20 cellular contexts compared by ENCODE assay signal in genomic region chr5:89263846-89264245, GRCh38.
DNase-seq lines count a peak whose midpoint lies in the region; ATAC-seq, FAIRE-seq and TF ChIP-seq lines count a peak whose summit lies in the region.
"Had no signal": no experiment of that assay in that cellular context is flagged by ENCODE, and none has a peak within 500 bp of the region (broad histone marks: within the 10 kb centered on the region; RNA-seq: fewer than 3 reads in every experiment).

No MANE protein-coding gene starts in this region.

- intact Hi-C loops in GM12878 (cut with micrococcal nuclease; ENCODE audit: unreplicated experiment) = no loop called here

- no peak overlapping the region for H3K4me2 ChIP-seq in Loucy (ENCODE audit: low read depth, low read length, poor library complexity, severe bottlenecking)
- no peak overlapping the region for H3K4me2 ChIP-seq in GM12878 (ENCODE audit: control insufficient read depth, insufficient read depth)
- no peak overlapping the region for H3K4me2 ChIP-seq in neural cell (ENCODE audit: low read length)
- H3K4me2 ChIP-seq in hepatocyte = no peak overlapping the region
- H3K4me2 ChIP-seq: A549, SK-N-SH had no signal

- H3K9ac ChIP-seq in Loucy (ENCODE audit: low read depth, low read length, poor library complexity, severe bottlenecking) = no peak overlapping the region
- no peak overlapping the region for H3K9ac ChIP-seq in GM12878 (ENCODE audit: control insufficient read depth, insufficient read depth, low read length)
- H3K9ac ChIP-seq in neural cell (ENCODE audit: low read length) = no peak overlapping the region
- H3K9ac ChIP-seq: SK-N-SH had no signal

- H3K27me3 ChIP-seq in Loucy (ENCODE audit: insufficient read depth, low read length, poor library complexity, severe bottlenecking) = no peaks in the 10 kb centered on the region
- no peaks in the 10 kb centered on the region for H3K27me3 ChIP-seq in GM12878 (replicated peaks in 1 of 2; ENCODE audit: control insufficient read depth in 2 of 2, insufficient read depth in 2 of 2, low read length in 1 of 2)
- no peaks in the 10 kb centered on the region for H3K27me3 ChIP-seq in neural cell (ENCODE audit: insufficient read depth, low read depth, low read length)
- no peaks in the 10 kb centered on the region for H3K27me3 ChIP-seq in hepatocyte
- H3K27me3 ChIP-seq: MG63 had no signal

- no TSS peak for BruUV-seq in GM12878 (replicated peaks; lab: Mats Ljungman, UMichigan)

- H3K36me3 ChIP-seq in Loucy (ENCODE audit: insufficient read depth, low read length) = no peaks in the 10 kb centered on the region
- no peaks in the 10 kb centered on the region for H3K36me3 ChIP-seq in GM12878 (ENCODE audit: control insufficient read depth in 2 of 2, insufficient read depth in 2 of 2, low read length in 1 of 2)
- H3K36me3 ChIP-seq in neural cell (ENCODE audit: insufficient read depth, low read length) = no peaks in the 10 kb centered on the region
- no peaks in the 10 kb centered on the region for H3K36me3 ChIP-seq in hepatocyte (replicated peaks; ENCODE audit: insufficient read depth, low read depth)
- H3K36me3 ChIP-seq: MG63 had no signal

- H3K4me1 ChIP-seq in Loucy (ENCODE audit: insufficient read depth, low read length, poor library complexity, severe bottlenecking) (peaks cover 15% of the 10 kb centered on the region), GM12878 (ENCODE audit: control insufficient read depth, insufficient read depth, low read length) (peaks cover 14% of the 10 kb centered on the region; the same call in 1 of the 2 replicates), hepatocyte (ENCODE audit: insufficient read depth) (no peaks in the 10 kb centered on the region)
- H3K4me1 ChIP-seq: A549 had no signal

- in situ Hi-C loops in GM12878 (cut with MboI) = no loop called here

- RAD21 ChIA-PET in GM12878 (lab: Charles Lee; ENCODE audit: unreplicated experiment) = interaction anchor here (0.6 to 1.7 kb wide), 6 partner anchors 29 to 537 kb away, joined by 3 to 8 read pairs (median 4); no protein-coding TSS in a partner anchor

- H3K4me3 ChIP-seq in Loucy (ENCODE audit: low read length, poor library complexity, severe bottlenecking) (no peak overlapping the region), GM12878 (no peak overlapping the region), neural cell (ENCODE audit: low read length) (no peak overlapping the region), hepatocyte (no peak overlapping the region)
- H3K4me3 ChIP-seq: A549, MG63 had no signal

- H3K9me2 ChIP-seq in Loucy (replicated peaks; ENCODE audit: low read depth, low read length) (no peaks in the 10 kb centered on the region), neural cell (ENCODE audit: insufficient read depth, low read length) (no peaks in the 10 kb centered on the region), hepatocyte (replicated peaks; ENCODE audit: insufficient read depth) (no peaks in the 10 kb centered on the region)
- H3K9me2 ChIP-seq: SK-N-SH had no signal

- H4K20me1 ChIP-seq in Loucy (ENCODE audit: insufficient read depth, low read length, poor library complexity, severe bottlenecking) (no peaks in the 10 kb centered on the region), GM12878 (ENCODE audit: control insufficient read depth, insufficient read depth) (no peaks in the 10 kb centered on the region), neural cell (ENCODE audit: insufficient read depth) (no peaks in the 10 kb centered on the region), hepatocyte (ENCODE audit: insufficient read depth, poor library complexity, severe bottlenecking) (no peaks in the 10 kb centered on the region)

- TF ChIP-seq EP300 in GM12878 (IDR thresholded peaks at IDR 0.05; ENCODE audit: borderline replicate concordance in 1 of 2, control insufficient read depth in 1 of 2, low read depth in 2 of 2, low read length in 2 of 2) (no peak), neural cell (conservative IDR thresholded peaks at IDR 0.05; ENCODE audit: poor library complexity, severe bottlenecking) (no peak)

- 86% methylated on average over 1 of the region's 1 CpG for WGBS in GM12878 (ENCODE audit: insufficient coverage, insufficient replicate concordance, low lambda C conversion rate, missing lambda C conversion rate)
- 100% methylated on average over 1 of the region's 1 CpG for WGBS in hepatocyte (ENCODE audit: low lambda C conversion rate, missing lambda C conversion rate)

- DNase-seq in GM12878 (ENCODE audit: low read depth, low spot score) = no peak
- no peak for DNase-seq in hippocampal formation (lab: John Stamatoyannopoulos, UW)
- DNase-seq in hepatocyte (ENCODE audit: low spot score) = no peak
- DNase-seq: CD4-positive, alpha-beta T cell; DMS153; GDM1; MG63; NCI-H1092; NCI-H1436 treated with DMSO at 0.1 percent for 48 hours; NCI-H2029 treated with DMSO at 0.1 percent for 48 hours; NCI-H446 treated with DMSO at 0.1 percent for 48 hours; NCI-H69; SHP77 treated with DMSO at 0.1 percent for 48 hours; SK-N-SH had no signal

- ATAC-seq in GM12878 = 0 out of 3 replicates have a peak, but pooled peaks have one; percentile 31
- no peak for ATAC-seq in GM19397 (IDR thresholded peaks at IDR 0.05; ENCODE audit: unreplicated experiment)
- ATAC-seq: A549, HepG2 had no signal

- SMC1A ChIA-PET in GM12878 (lab: Charles Lee; ENCODE audit: uncharacterized antibody, unreplicated experiment) = interaction anchor here (0.7 to 3.0 kb wide), 18 partner anchors 9 to 535 kb away, joined by 3 to 19 read pairs (median 5); no protein-coding TSS in a partner anchor

- TF ChIP-seq RAD21 in GM12878 (IDR thresholded peaks at IDR 0.05; ENCODE audit: insufficient read depth, low read depth, low read length) = peak; percentile 40; the same call in 1 of the 2 replicates
- TF ChIP-seq RAD21 in neural cell (conservative IDR thresholded peaks at IDR 0.05) = no peak

- H2AFZ ChIP-seq in Loucy (ENCODE audit: low read length) = no peak overlapping the region
- no peak overlapping the region for H2AFZ ChIP-seq in GM12878 (ENCODE audit: control insufficient read depth, low read depth, low read length)
- H2AFZ ChIP-seq in neural cell (ENCODE audit: low read depth, low read length) = no peak overlapping the region
- no peak overlapping the region for H2AFZ ChIP-seq in hepatocyte

- no peak for FAIRE-seq in GM12878 (lab: Jason Lieb, UNC)
- FAIRE-seq: A549, HepG2 had no signal

- H3K9me3 ChIP-seq in Loucy (ENCODE audit: insufficient read depth, low read depth, low read length) (no peaks in the 10 kb centered on the region), GM12878 (replicated peaks; ENCODE audit: control insufficient read depth, insufficient read depth, low read length) (no peaks in the 10 kb centered on the region), neural cell (ENCODE audit: low read length) (no peaks in the 10 kb centered on the region), hepatocyte (ENCODE audit: low read depth) (no peaks in the 10 kb centered on the region)
- H3K9me3 ChIP-seq: A549, MG63, SK-N-SH had no signal

- CTCF ChIA-PET in GM12878 (lab: Yijun Ruan, JAX) = interaction anchor here (0.8 to 1.8 kb wide), 9 partner anchors 12 to 91 kb away, joined by 3 to 6 read pairs (median 3); no protein-coding TSS in a partner anchor

- H3K27ac ChIP-seq in GM12878 (ENCODE audit: control insufficient read depth, insufficient read depth) (no peak overlapping the region), neural cell (ENCODE audit: low read length) (no peak overlapping the region), hepatocyte (no peak overlapping the region)
- H3K27ac ChIP-seq: A549 had no signal

- peak; percentile 23; the same call in 1 of the 3 replicates for TF ChIP-seq CTCF in GM12872 (IDR thresholded peaks at IDR 0.05; ENCODE audit: insufficient read depth, low read depth, low read length)
- peak; percentile 29; the same call in 1 of the 2 replicates for TF ChIP-seq CTCF in Loucy (conservative IDR thresholded peaks at IDR 0.05; ENCODE audit: low read length)
- TF ChIP-seq CTCF in GM12878 (IDR thresholded peaks at IDR 0.05 in 2 of 3, conservative IDR thresholded peaks at IDR 0.05 in 1 of 3; ENCODE audit: control insufficient read depth in 2 of 3, extremely low read depth in 1 of 3, insufficient read depth in 1 of 3, low read depth in 3 of 3, low read length in 3 of 3) = peak in 2 of 3 experiments; percentile 16 to 34; a peak in 2 of 6 replicates
- peak; percentile 20 for TF ChIP-seq CTCF in neural cell (IDR thresholded peaks at IDR 0.05; ENCODE audit: poor library complexity, severe bottlenecking)
- no peak for TF ChIP-seq CTCF in hepatocyte (IDR thresholded peaks at IDR 0.05; ENCODE audit: poor library complexity)

- POLR2A ChIA-PET in GM12878 (lab: Charles Lee) = no interaction called here

- no peak for TF ChIP-seq POLR2A in GM12878 (IDR thresholded peaks at IDR 0.05; ENCODE audit: low read depth, low read length)

- no peaks in the 10 kb centered on the region for H3K79me2 ChIP-seq in Loucy (ENCODE audit: insufficient read depth, low read length)
- no peaks in the 10 kb centered on the region for H3K79me2 ChIP-seq in GM12878 (ENCODE audit: control insufficient read depth, insufficient read depth, low read length)
- H3K79me2 ChIP-seq in neural cell (replicated peaks; ENCODE audit: insufficient read depth, low read length) = no peaks in the 10 kb centered on the region
- no peaks in the 10 kb centered on the region for H3K79me2 ChIP-seq in hepatocyte

- H3F3A ChIP-seq in Loucy (ENCODE audit: low read depth) (no peaks in the 10 kb centered on the region), neural cell (ENCODE audit: insufficient read depth, low read length, poor library complexity, severe bottlenecking) (no peaks in the 10 kb centered on the region)

TF ChIP-seq in GM12878, 131 proteins besides CTCF, POLR2A, EP300 and RAD21 (continues in another document):
- no peak for TF ChIP-seq RELA (IDR thresholded peaks at IDR 0.05; ENCODE audit: borderline replicate concordance, partially characterized antibody)

TF ChIP-seq in neural cell, 6 proteins besides CTCF, POLR2A, EP300 and RAD21:
- TF ChIP-seq TAF1 (IDR thresholded peaks at IDR 0.05; ENCODE audit: low read depth) = no peak
TF ChIP-seq in neural cell: peak in this region for 0.
